14 cellular contexts compared by ENCODE assay signal in the genomic region with DNA sequence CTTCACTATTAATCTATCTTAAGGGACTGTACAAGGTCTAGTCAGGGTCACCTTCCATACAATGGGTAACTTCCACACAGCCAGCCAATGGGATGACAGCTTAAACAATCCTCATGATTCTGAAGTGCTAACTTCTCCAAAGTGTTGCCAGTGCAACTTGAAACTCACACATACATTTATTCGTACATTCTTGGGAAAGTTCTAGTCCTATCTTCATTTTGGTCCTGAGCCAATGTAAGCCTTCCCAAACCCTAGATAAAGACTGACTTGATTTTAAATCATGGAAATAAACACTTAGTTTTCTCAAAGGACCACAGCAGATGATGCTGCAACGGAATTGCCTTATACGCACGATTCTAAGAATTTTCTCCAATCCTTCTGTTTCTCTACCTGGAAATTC.
A peak's percentile ranks its signal among the peaks of the same experiment; 100 is the strongest.
DNase-seq lines count a peak whose midpoint lies in the region; ATAC-seq and TF ChIP-seq lines count a peak whose summit lies in the region.
"Had no signal": no experiment of that assay in that cellular context is flagged by ENCODE, and none has a peak within 500 bp of the region (broad histone marks: within the 10 kb centered on the region; RNA-seq: fewer than 3 reads in every experiment).

No MANE protein-coding gene starts in this region.

- POLR2A ChIA-PET in HCT116 (lab: Charles Lee), result no interaction called here

- BruUV-seq in HCT116 (replicated peaks; lab: Mats Ljungman, UMichigan), result no TSS peak

- H3K9ac ChIP-seq in HCT116 (ENCODE audit: low read length), result no peak overlapping the region
- no peak overlapping the region for H3K9ac ChIP-seq in mesendoderm (ENCODE audit: low read length)
- H3K9ac ChIP-seq: GM23248, KMS-11 had no signal

- no peaks in the 10 kb centered on the region for H4K20me1 ChIP-seq in HCT116 (ENCODE audit: insufficient read depth)

- no peaks in the 10 kb centered on the region for H3K9me2 ChIP-seq in HCT116 (ENCODE audit: insufficient read depth)

- CTCF ChIA-PET in HCT116 (lab: Charles Lee), result no interaction called here

- H3K79me1 ChIP-seq in mesendoderm (ENCODE audit: low read length), result no peaks in the 10 kb centered on the region

- WGBS in mesendoderm (ENCODE audit: extremely low coverage, insufficient coverage, low lambda C conversion rate), result no CpG with 5 or more reads among the region's 4 CpGs

- H3K18ac ChIP-seq in mesendoderm (ENCODE audit: low read length), result no peak overlapping the region

- no peak for TF ChIP-seq CTCF in HCT116 (IDR thresholded peaks at IDR 0.05 in 2 of 3, conservative IDR thresholded peaks at IDR 0.05 in 1 of 3; ENCODE audit: borderline replicate concordance in 1 of 3, insufficient read depth in 1 of 3, low read depth in 2 of 3, low read length in 2 of 3)

- H3K23ac ChIP-seq in mesendoderm (ENCODE audit: low read length), result no peak overlapping the region

- TF ChIP-seq POLR2A in HCT116 (IDR thresholded peaks at IDR 0.05; ENCODE audit: borderline replicate concordance, extremely low read depth, insufficient read depth, insufficient read length), result no peak

- H3K4me3 ChIP-seq in HCT116 (replicated peaks in 1 of 2; ENCODE audit: low read depth in 1 of 2, low read length in 2 of 2) (no peak overlapping the region), mesendoderm (ENCODE audit: low read length) (no peak overlapping the region)
- H3K4me3 ChIP-seq: GM23248, SJCRH30 had no signal

- H2AK5ac ChIP-seq in mesendoderm (ENCODE audit: low read length), result no peak overlapping the region

- ATAC-seq in GM18867 (IDR thresholded peaks at IDR 0.05; ENCODE audit: unreplicated experiment), result peak; percentile 8
- ATAC-seq in HCT116, result peak; percentile 32; the same call in 1 of the 2 replicates
- ATAC-seq in esophagus mucosa, result no peak
- ATAC-seq: Panc1 had no signal

- H3K27me3 ChIP-seq in HCT116 (ENCODE audit: insufficient read depth, low read length) (0 out of 2 replicates have a peak, but pooled peaks cover 5% of the 10 kb centered on the region), mesendoderm (ENCODE audit: insufficient read depth, low read length, poor library complexity) (no peaks in the 10 kb centered on the region)
- H3K27me3 ChIP-seq: SJCRH30 had no signal

- peak overlapping the region; percentile 64 for H2BK15ac ChIP-seq in mesendoderm (replicated peaks; ENCODE audit: low read depth)

- H3K9me3 ChIP-seq in HCT116 (ENCODE audit: control insufficient read depth in 1 of 2, insufficient read depth in 1 of 2, low read depth in 1 of 2, low read length in 2 of 2), result no peaks in the 10 kb centered on the region; a peak in 1 of 4 replicates
- H3K9me3 ChIP-seq: SJCRH30 had no signal

- RAD21 ChIA-PET in HCT116 (lab: Charles Lee; ENCODE audit: low non-redundant PET in 1 of 2, low total read pairs in 2 of 2, uncharacterized antibody in 2 of 2, unreplicated experiment in 2 of 2), result no interaction called here

- H2BK5ac ChIP-seq in mesendoderm (ENCODE audit: low read length), result no peak overlapping the region

- no peak overlapping the region for H4K8ac ChIP-seq in mesendoderm (ENCODE audit: low read depth, low read length)

- TF ChIP-seq RAD21 in HCT116 (IDR thresholded peaks at IDR 0.05; ENCODE audit: low read depth), result no peak

- no peak overlapping the region for H2AFZ ChIP-seq in HCT116 (ENCODE audit: low read depth, low read length, poor library complexity, severe bottlenecking)
- H2AFZ ChIP-seq: GM23248 had no signal

- no peak overlapping the region for H2BK120ac ChIP-seq in mesendoderm (ENCODE audit: low read depth, low read length)

- H3K36me3 ChIP-seq in HCT116 (ENCODE audit: control insufficient read depth in 1 of 2, insufficient read depth in 2 of 2, low read length in 2 of 2) (no peaks in the 10 kb centered on the region), mesendoderm (ENCODE audit: control insufficient read depth, insufficient read depth, low read length) (no peaks in the 10 kb centered on the region)
- H3K36me3 ChIP-seq: SJCRH30 had no signal

- intact Hi-C loops in HCT116 (cut with micrococcal nuclease), result loop anchor here (2.0 to 5.0 kb wide), 3 partner anchors 374 to 1030 kb away; no protein-coding TSS in a partner anchor

- H3K4me2 ChIP-seq in HCT116 (ENCODE audit: low read length) (no peak overlapping the region), mesendoderm (ENCODE audit: low read length) (no peak overlapping the region)
- H3K4me2 ChIP-seq: KMS-11 had no signal

- no peaks in the 10 kb centered on the region for H3K4me1 ChIP-seq in HCT116 (ENCODE audit: control insufficient read depth in 1 of 2, insufficient read depth in 2 of 2, low read length in 2 of 2)
- H3K4me1 ChIP-seq in mesendoderm (ENCODE audit: control insufficient read depth, low read depth, low read length), result no peaks in the 10 kb centered on the region
- H3K4me1 ChIP-seq: SJCRH30 had no signal

- no peak overlapping the region for H3K4ac ChIP-seq in mesendoderm (ENCODE audit: low read depth, low read length)

- H3K79me2 ChIP-seq in HCT116 (ENCODE audit: insufficient read depth, low read length) (no peaks in the 10 kb centered on the region), mesendoderm (ENCODE audit: control insufficient read depth, insufficient read depth, low read length) (no peaks in the 10 kb centered on the region)

- H4K5ac ChIP-seq in mesendoderm (ENCODE audit: low read length), result no peak overlapping the region

- H3K27ac ChIP-seq in HCT116 (ENCODE audit: low read depth, low read length) (no peak overlapping the region), mesendoderm (ENCODE audit: low read depth, low read length) (no peak overlapping the region)
- H3K27ac ChIP-seq: C4-2B, GM23248, KMS-11, SJCRH30 had no signal

- DNase-seq in HCT116 (ENCODE audit: low read depth, low spot score), result no peak
- DNase-seq in amniotic epithelial cell (ENCODE audit: low read depth), result peak; percentile 49
- no peak for DNase-seq in mesendoderm
- DNase-seq in activated gamma-delta T cell (lab: John Stamatoyannopoulos, UW), result no peak
- DNase-seq in T-helper 2 cell, result no peak
- DNase-seq: CD8-positive, alpha-beta memory T cell; H9 had no signal

- H3K56ac ChIP-seq in mesendoderm (ENCODE audit: low read length), result no peak overlapping the region

TF ChIP-seq in HCT116, 20 proteins besides CTCF, POLR2A, EP300 and RAD21 (continues in another document):
- TF ChIP-seq ZFX (IDR thresholded peaks at IDR 0.05) (no peak), CBX3 (IDR thresholded peaks at IDR 0.05; ENCODE audit: low read depth) (no peak), EGR1 (IDR thresholded peaks at IDR 0.05; ENCODE audit: low read depth) (no peak), CEBPB (IDR thresholded peaks at IDR 0.05; ENCODE audit: low read depth) (no peak), EZH2phosphoT487 (IDR thresholded peaks at IDR 0.05; ENCODE audit: borderline replicate concordance) (no peak), ELF1 (IDR thresholded peaks at IDR 0.05; ENCODE audit: borderline replicate concordance, low read depth) (no peak), SRF (IDR thresholded peaks at IDR 0.05; ENCODE audit: low read depth) (no peak), REST (IDR thresholded peaks at IDR 0.05; ENCODE audit: low read depth) (no peak), ZNF274 (IDR thresholded peaks at IDR 0.05; ENCODE audit: low read depth, low read length) (no peak), POLR2AphosphoS5 (IDR thresholded peaks at IDR 0.05; ENCODE audit: low read depth, low read length) (no peak), EZH2 (IDR thresholded peaks at IDR 0.05) (no peak), SIN3A (IDR thresholded peaks at IDR 0.05; ENCODE audit: low read depth) (no peak)
- TF ChIP-seq, protein P1, sequence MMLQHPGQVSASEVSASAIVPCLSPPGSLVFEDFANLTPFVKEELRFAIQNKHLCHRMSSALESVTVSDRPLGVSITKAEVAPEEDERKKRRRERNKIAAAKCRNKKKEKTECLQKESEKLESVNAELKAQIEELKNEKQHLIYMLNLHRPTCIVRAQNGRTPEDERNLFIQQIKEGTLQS (IDR thresholded peaks at IDR 0.05), result no peak
- TF ChIP-seq, protein P2, sequence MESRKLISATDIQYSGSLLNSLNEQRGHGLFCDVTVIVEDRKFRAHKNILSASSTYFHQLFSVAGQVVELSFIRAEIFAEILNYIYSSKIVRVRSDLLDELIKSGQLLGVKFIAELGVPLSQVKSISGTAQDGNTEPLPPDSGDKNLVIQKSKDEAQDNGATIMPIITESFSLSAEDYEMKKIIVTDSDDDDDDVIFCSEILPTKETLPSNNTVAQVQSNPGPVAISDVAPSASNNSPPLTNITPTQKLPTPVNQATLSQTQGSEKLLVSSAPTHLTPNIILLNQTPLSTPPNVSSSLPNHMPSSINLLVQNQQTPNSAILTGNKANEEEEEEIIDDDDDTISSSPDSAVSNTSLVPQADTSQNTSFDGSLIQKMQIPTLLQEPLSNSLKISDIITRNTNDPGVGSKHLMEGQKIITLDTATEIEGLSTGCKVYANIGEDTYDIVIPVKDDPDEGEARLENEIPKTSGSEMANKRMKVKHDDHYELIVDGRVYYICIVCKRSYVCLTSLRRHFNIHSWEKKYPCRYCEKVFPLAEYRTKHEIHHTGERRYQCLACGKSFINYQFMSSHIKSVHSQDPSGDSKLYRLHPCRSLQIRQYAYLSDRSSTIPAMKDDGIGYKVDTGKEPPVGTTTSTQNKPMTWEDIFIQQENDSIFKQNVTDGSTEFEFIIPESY (IDR thresholded peaks at IDR 0.05; ENCODE audit: extremely low read depth, insufficient replicate concordance, low read length), result no peak
